Comparison of ENCODE assay signal across 8 cellular contexts in the genomic region with DNA sequence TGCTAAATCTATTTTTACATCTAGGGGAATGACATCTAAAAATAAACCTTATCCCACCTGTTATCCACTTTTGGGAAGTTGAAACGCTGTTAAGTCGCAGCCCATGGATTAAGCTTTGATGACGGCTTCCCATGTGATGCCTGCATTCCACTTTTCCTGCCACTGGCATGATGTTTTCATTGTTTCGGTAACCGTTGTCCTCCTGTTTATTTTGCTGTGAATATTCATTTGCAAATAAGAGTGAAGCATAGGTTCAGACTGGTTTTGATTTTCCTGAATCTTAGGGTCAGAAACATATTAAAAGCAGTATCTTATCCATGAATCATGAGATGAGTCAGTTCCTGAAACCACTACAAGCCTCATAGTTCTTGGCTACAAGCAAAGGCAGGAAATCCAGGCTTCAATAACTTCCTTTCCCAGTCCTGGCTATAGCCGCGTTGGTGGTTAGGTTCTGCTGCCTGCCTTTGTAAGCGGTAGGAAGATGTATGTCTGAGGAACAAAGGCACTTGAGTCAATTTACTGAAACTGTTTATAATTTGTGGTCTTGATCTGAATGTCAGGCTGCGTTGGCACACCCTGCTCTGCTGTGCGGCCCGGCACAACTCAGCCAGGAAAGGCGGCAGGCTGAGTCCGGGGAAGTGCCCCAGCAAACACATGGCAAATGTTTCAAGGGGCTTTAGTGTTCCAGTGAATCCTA. TPM values are rescaled to one million over a fixed set of nuclear protein-coding genes. Genes with fewer than 3 reads are reported as not detected.
DNase-seq lines count a peak whose midpoint lies in the region; ATAC-seq and TF ChIP-seq lines count a peak whose summit lies in the region.

No MANE protein-coding gene starts in this region.

- H3K4me1 ChIP-seq in ACC112 (ENCODE audit: control insufficient read depth, insufficient read depth, low read length, unreplicated experiment) (peaks cover 77% of the 10 kb centered on the region), endocrine pancreas (ENCODE audit: control insufficient read depth, insufficient read depth, low read length) (peaks cover 39% of the 10 kb centered on the region), aorta (ENCODE audit: control insufficient read depth in 1 of 2, insufficient read depth in 2 of 2, low read length in 2 of 2) (peaks cover 3 to 16% of the 10 kb centered on the region in 2 donors)

- peaks cover 85% of the 10 kb centered on the region for H3K79me2 ChIP-seq in ACC112 (ENCODE audit: control insufficient read depth, insufficient read depth, low read length, unreplicated experiment)

- H3K27me3 ChIP-seq in ACC112 (ENCODE audit: insufficient read depth, low read length): no peaks in the 10 kb centered on the region
- H3K27me3 ChIP-seq in endocrine pancreas (ENCODE audit: control insufficient read depth, insufficient read depth, low read length): no peaks in the 10 kb centered on the region
- H3K27me3 ChIP-seq in aorta (ENCODE audit: control insufficient read depth in 1 of 2, insufficient read depth in 2 of 2, low read length in 1 of 2): no peaks in the 10 kb centered on the region

- H3K4me3 ChIP-seq in ACC112 (ENCODE audit: low read depth, low read length) (peak overlapping the region; percentile 65), HFF-Myc (replicated peaks; ENCODE audit: low read depth, low read length) (peak overlapping the region; percentile 31), endocrine pancreas (ENCODE audit: control insufficient read depth, insufficient read depth, low read length) (peak overlapping the region; percentile 36), aorta (ENCODE audit: low read length in 2 of 2) (no peak overlapping the region)

- no peaks in the 10 kb centered on the region for H3K36me3 ChIP-seq in ACC112 (ENCODE audit: insufficient read depth, low read length)
- no peaks in the 10 kb centered on the region for H3K36me3 ChIP-seq in endocrine pancreas (ENCODE audit: control insufficient read depth, insufficient read depth, low read length)
- H3K36me3 ChIP-seq in aorta (ENCODE audit: control insufficient read depth in 1 of 2, insufficient read depth in 2 of 2, low read length in 1 of 2): peaks cover 0 to 1% of the 10 kb centered on the region in 2 donors

- H2AFZ ChIP-seq in ACC112 (ENCODE audit: low read length, unreplicated experiment): no peak overlapping the region

- H3K9ac ChIP-seq in endocrine pancreas (ENCODE audit: control insufficient read depth, insufficient read depth, low read length): peak overlapping the region; percentile 65

- H3K27ac ChIP-seq in ACC112 (ENCODE audit: low read depth, low read length) (peak overlapping the region; percentile 98), aorta (ENCODE audit: low read depth in 1 of 2, low read length in 2 of 2) (peak overlapping the region; percentile 90 to 99)

- H3K9me3 ChIP-seq in endocrine pancreas (ENCODE audit: control insufficient read depth, low read length): no peaks in the 10 kb centered on the region
- H3K9me3 ChIP-seq in aorta (ENCODE audit: control insufficient read depth, low read length): no peaks in the 10 kb centered on the region

- DNase-seq in HFF-Myc (ENCODE audit: extremely low read depth, low read depth) (peak; percentile 98), midbrain (lab: John Stamatoyannopoulos, UW) (peak; percentile 69), aorta (peak in 1 of 2 donors; percentile 71)

- no peak for TF ChIP-seq CTCF in HFF-Myc (IDR thresholded peaks at IDR 0.05; ENCODE audit: low read depth, low read length, missing control alignments)

- intact Hi-C loops in aorta (cut with DNase I): loop anchor here in 1 of 2 donors (2.0 to 10.0 kb wide), 2 partner anchors 19 to 71 kb away; a partner anchor contains a TSS

- ATAC-seq in aorta (ENCODE audit: low FRiP score): peak; percentile 90
- no peak for ATAC-seq in HG02973 (IDR thresholded peaks at IDR 0.05; ENCODE audit: unreplicated experiment)
- no peak for ATAC-seq in GM18498 (IDR thresholded peaks at IDR 0.05; ENCODE audit: unreplicated experiment)

- WGBS in aorta, 2 donors: 0 to 1% methylated on average over 13 of the region's 13 CpGs

TF ChIP-seq in PFSK-1, 5 proteins besides CTCF, POLR2A, EP300 and RAD21:
- TF ChIP-seq SIN3A (IDR thresholded peaks at IDR 0.05; ENCODE audit: borderline replicate concordance, insufficient read depth, low read length) (0 out of 2 replicates have a peak, but pooled peaks have one; percentile 78), POLR2AphosphoS5 (IDR thresholded peaks at IDR 0.05; ENCODE audit: low read depth, low read length) (no peak), TAF1 (IDR thresholded peaks at IDR 0.05; ENCODE audit: borderline replicate concordance, insufficient read depth, low read length) (no peak), FOXP2 (optimal IDR thresholded peaks at IDR 0.05; ENCODE audit: borderline replicate concordance, extremely low read depth, extremely low read length, insufficient read depth) (peak; percentile 50)
- TF ChIP-seq, protein P1, sequence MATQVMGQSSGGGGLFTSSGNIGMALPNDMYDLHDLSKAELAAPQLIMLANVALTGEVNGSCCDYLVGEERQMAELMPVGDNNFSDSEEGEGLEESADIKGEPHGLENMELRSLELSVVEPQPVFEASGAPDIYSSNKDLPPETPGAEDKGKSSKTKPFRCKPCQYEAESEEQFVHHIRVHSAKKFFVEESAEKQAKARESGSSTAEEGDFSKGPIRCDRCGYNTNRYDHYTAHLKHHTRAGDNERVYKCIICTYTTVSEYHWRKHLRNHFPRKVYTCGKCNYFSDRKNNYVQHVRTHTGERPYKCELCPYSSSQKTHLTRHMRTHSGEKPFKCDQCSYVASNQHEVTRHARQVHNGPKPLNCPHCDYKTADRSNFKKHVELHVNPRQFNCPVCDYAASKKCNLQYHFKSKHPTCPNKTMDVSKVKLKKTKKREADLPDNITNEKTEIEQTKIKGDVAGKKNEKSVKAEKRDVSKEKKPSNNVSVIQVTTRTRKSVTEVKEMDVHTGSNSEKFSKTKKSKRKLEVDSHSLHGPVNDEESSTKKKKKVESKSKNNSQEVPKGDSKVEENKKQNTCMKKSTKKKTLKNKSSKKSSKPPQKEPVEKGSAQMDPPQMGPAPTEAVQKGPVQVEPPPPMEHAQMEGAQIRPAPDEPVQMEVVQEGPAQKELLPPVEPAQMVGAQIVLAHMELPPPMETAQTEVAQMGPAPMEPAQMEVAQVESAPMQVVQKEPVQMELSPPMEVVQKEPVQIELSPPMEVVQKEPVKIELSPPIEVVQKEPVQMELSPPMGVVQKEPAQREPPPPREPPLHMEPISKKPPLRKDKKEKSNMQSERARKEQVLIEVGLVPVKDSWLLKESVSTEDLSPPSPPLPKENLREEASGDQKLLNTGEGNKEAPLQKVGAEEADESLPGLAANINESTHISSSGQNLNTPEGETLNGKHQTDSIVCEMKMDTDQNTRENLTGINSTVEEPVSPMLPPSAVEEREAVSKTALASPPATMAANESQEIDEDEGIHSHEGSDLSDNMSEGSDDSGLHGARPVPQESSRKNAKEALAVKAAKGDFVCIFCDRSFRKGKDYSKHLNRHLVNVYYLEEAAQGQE (IDR thresholded peaks at IDR 0.05; ENCODE audit: insufficient read depth in 1 of 2, low read depth in 2 of 2, low read length in 2 of 2): peak in 1 of 2 experiments; percentile 73; a peak in 1 of 4 replicates
TF ChIP-seq in PFSK-1: peak in this region for 3.

RNA-seq across cellular contexts. Expression of a gene that starts 19.4 kb away (rescaled TPM):
- polyA plus RNA-seq in PFSK-1 (2012; ENCODE audit: insufficient read length, low read depth): 26.8 TPM
- total RNA-seq in aorta: 10 to 100 TPM; 56.5 to 64.9 TPM
- 10 to 100 TPM; 10.8 to 12.0 TPM for polyA plus RNA-seq in aorta

Comparison
In these comparisons a context has a peak if more than half of its experiments do, and no peak if none do; other contexts are left out.
1. H3K4me3 ChIP-seq: peak in ACC112 (single experiment), HFF-Myc (single experiment) and endocrine pancreas (single experiment); none in aorta (0 of 2).